24 cellular contexts compared by ENCODE assay signal in the genomic region with DNA sequence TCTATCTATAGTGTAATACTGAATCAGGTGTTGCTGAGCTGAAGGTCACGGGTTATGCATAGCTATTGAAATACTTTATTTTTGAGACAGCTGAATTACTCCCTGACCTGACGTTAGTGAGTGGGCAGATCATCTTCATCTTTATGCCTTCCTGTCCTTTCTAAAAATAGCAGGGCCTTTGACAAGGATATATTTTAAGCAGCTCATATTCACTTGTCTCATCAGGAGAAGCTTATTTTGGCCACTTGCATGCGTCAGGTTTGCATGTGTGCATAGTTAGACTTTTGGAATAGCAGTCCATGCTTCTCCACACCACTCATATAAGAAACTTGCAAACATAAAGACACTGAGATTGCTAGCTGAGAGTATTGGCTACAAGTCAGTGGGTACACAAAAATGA.
"Had no signal": no experiment of that assay in that cellular context is flagged by ENCODE, and none has a peak within 500 bp of the region (broad histone marks: within the 10 kb centered on the region; RNA-seq: fewer than 3 reads in every experiment).

No MANE protein-coding gene starts in this region.

- H3K4me1 ChIP-seq: adrenal gland, body of pancreas, pancreas, prostate gland, testis had no signal

- DNase-seq: activated CD4-positive, alpha-beta T cell treated with anti-CD3 and anti-CD28 coated beads for 48 hours; activated CD4-positive, alpha-beta T cell treated with anti-CD3 and anti-CD28 coated beads, Interleukin-2, amount 50 U/mL, for 48 hours; activated CD8-positive, alpha-beta memory T cell treated with anti-CD3 and anti-CD28 coated beads for 24 hours; activated effector memory CD4-positive, alpha-beta T cell treated with Interleukin-2 at 50 U/mL for 16 hours; activated naive CD4-positive, alpha-beta T cell treated with Interleukin-2 at 50 U/mL for 16 hours; activated naive CD8-positive, alpha-beta T cell treated with anti-CD3 and anti-CD28 coated beads for 36 hours; adrenal gland; aorta; body of pancreas; cortex of kidney; effector memory CD8-positive, alpha-beta T cell; erythroblast; head of caudate nucleus; mucosa of descending colon; naive B cell; pancreas; stimulated activated CD4-positive, alpha-beta T cell treated with anti-CD3 and anti-CD28 coated beads, Interleukin-2, amount 100 ng/mL, for 48 hours; stimulated activated naive CD8-positive, alpha-beta T cell treated with anti-CD3 and anti-CD28 coated beads, Interleukin-15, Interleukin-2, amounts not matched to agents 100 U/mL and 50 U/mL, for 24 hours; T-helper 9 cell; testis had no signal

- ATAC-seq: body of pancreas; effector memory CD8-positive, alpha-beta T cell; left lobe of liver; mucosa of descending colon; pancreas; stimulated activated naive CD8-positive, alpha-beta T cell treated with anti-CD3 and anti-CD28 coated beads, Interleukin-15, Interleukin-2, amounts not matched to agents 100 U/mL and 50 U/mL, for 24 hours had no signal

- H3K36me3 ChIP-seq: adrenal gland, pancreas, prostate gland had no signal

- H3K9me3 ChIP-seq: adrenal gland, body of pancreas, mucosa of descending colon, pancreas, prostate gland, testis had no signal

- H3K27ac ChIP-seq: adrenal gland, body of pancreas, pancreas, prostate gland, testis, VCaP had no signal

- H3K27me3 ChIP-seq: adrenal gland, body of pancreas, pancreas, testis had no signal

- H3K4me3 ChIP-seq: adrenal gland, body of pancreas, lung, mucosa of descending colon, pancreas, prostate gland, testis had no signal
